Comparison of ENCODE assay signal across 9 cellular contexts in genomic region chr7:100358027-100358856, GRCh38. TPM values are rescaled to one million over a fixed set of nuclear protein-coding genes. Genes with fewer than 3 reads are reported as not detected.
A peak's percentile ranks its signal among the peaks of the same experiment; 100 is the strongest.
DNase-seq lines count a peak whose midpoint lies in the region; ATAC-seq, FAIRE-seq and TF ChIP-seq lines count a peak whose summit lies in the region.
"Had no signal": no experiment of that assay in that cellular context is flagged by ENCODE, and none has a peak within 500 bp of the region (broad histone marks: within the 10 kb centered on the region; RNA-seq: fewer than 3 reads in every experiment).

Gene PILRB, plus strand, starts transcription at chr7:100358117. Its CDS starts 186 bp downstream, at chr7:100358303.

- no peaks in the 10 kb centered on the region for H3K27me3 ChIP-seq in foreskin keratinocyte

- DNase-seq in GM13976 (ENCODE audit: low spot score) (no peak), SK-MEL-5 (ENCODE audit: low read depth, low spot score) (no peak), foreskin keratinocyte (no peak), renal cortical epithelial cell (ENCODE audit: low read depth) (peak; percentile 16), nucleus accumbens (lab: John Stamatoyannopoulos, UW) (no peak), D721Med (ENCODE audit: insufficient read length, low spot score) (no peak), RPMI8226 (no peak)
- DNase-seq: NCI-H187 treated with DMSO at 0.1 percent for 48 hours had no signal

- no peaks in the 10 kb centered on the region for H3K4me1 ChIP-seq in foreskin keratinocyte

- TF ChIP-seq CTCF in GM13976 (IDR thresholded peaks at IDR 0.05; ENCODE audit: borderline replicate concordance, control extremely low read depth, extremely low read depth, insufficient read depth, missing control alignments) (peak; percentile 38), foreskin keratinocyte (conservative IDR thresholded peaks at IDR 0.05) (peak; percentile 16), D721Med (IDR thresholded peaks at IDR 0.05; ENCODE audit: insufficient read depth, missing control alignments) (no peak)

- no peak for FAIRE-seq in D721Med (lab: Jason Lieb, UNC)

- ATAC-seq in foreskin keratinocyte (no peak), GM21360 (IDR thresholded peaks at IDR 0.05; ENCODE audit: unreplicated experiment) (no peak)

- in situ Hi-C loops in GM13976 (cut with MboI; ENCODE audit: low sequenced_read_pairs, unreplicated experiment) (no loop called here), SK-MEL-5 (cut with HindIII; ENCODE audit: low pct_unique_long_range_greater_than_20kb, low sequenced_read_pairs) (no loop called here)

- H3K27ac ChIP-seq in foreskin keratinocyte, result no peak within 1 kb of the TSS

RNA-seq across cellular contexts. Expression of gene PILRB, which starts in this region (rescaled TPM):
- total RNA-seq in SK-MEL-5 (2014; rRNA removed; shearing (Covaris generic)), result 41.6 and 42.5 TPM in 2 replicates
- polyA plus RNA-seq in SK-MEL-5 (2015; cell fraction: cytosol; rRNA removed), result 60.6 and 66.7 TPM in 2 replicates
- 2,965 and 3,231 TPM in 2 replicates for polyA plus RNA-seq in SK-MEL-5 (2015; cell fraction: nucleus; rRNA removed)
- total RNA-seq in foreskin keratinocyte (16.5 and 16.8 TPM in 2 replicates), renal cortical epithelial cell (7.1 and 17.6 TPM in 2 replicates)
- polyA plus RNA-seq in foreskin keratinocyte, result 14.3 and 17.4 TPM in 2 replicates
